In the genomic region with DNA sequence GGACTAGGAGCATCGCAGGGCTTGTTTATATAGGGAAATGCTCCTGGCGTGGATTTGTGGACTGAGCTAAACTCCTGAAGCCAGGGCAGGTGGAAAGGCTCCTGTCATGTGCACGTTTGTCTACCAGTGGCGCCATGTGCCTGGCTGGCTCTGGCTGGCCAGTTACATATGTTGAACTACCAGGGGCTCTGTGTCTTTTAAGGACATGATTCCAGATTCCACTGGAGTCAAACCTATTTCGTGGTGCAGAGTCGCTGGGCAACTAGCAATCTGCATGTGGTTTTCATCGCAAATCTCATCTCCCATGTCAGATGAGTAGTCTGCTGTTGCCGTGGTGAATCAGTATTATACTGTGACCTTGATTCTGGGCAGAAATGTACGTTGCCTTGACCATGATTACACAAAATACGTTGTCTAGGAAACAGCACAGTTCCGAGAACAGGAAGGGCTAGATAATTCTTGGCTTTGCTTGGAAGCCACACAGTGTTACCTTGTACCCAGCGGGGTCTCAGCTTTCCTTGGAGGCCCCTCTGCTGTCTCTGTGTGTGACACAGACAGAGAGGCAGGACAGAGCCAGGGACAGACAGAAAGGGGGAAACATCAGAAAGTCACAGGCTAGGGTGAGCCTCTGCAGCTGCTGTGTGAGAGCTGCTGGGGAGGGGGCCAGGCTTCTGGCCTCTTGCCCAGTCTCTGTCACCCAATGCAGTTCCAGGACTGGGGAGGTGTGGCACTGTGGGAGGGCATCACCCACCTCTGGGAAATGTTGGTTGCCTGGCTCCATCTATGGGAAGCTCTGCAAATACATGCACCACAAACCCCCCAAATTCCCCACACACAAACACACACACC, we compare ENCODE assay signal across 9 cellular contexts. TPM values are rescaled to one million over a fixed set of nuclear protein-coding genes. Genes with fewer than 3 reads are reported as not detected.
DNase-seq lines count a peak whose midpoint lies in the region; ATAC-seq and TF ChIP-seq lines count a peak whose summit lies in the region.
"Had no signal": no experiment of that assay in that cellular context is flagged by ENCODE, and none has a peak within 500 bp of the region (broad histone marks: within the 10 kb centered on the region; RNA-seq: fewer than 3 reads in every experiment).

No MANE protein-coding gene starts in this region.

- no peak overlapping the region for H3K4ac ChIP-seq in mesenchymal stem cell (ENCODE audit: low read depth in 1 of 2, low read length in 2 of 2)

- H3K4me3 ChIP-seq in mesenchymal stem cell (ENCODE audit: insufficient read depth in 1 of 2, low read depth in 1 of 2, low read length in 2 of 2) = peak overlapping the region in 1 of 2 experiments; percentile 55
- H3K4me3 ChIP-seq: uterus had no signal

- H3K9me3 Mint-ChIP-seq in CD4-positive, alpha-beta T cell = no peaks in the 10 kb centered on the region

- H3K9me3 ChIP-seq in CD4-positive, alpha-beta T cell (ENCODE audit: control insufficient read depth, low read length) = no peaks in the 10 kb centered on the region
- no peaks in the 10 kb centered on the region for H3K9me3 ChIP-seq in mesenchymal stem cell (ENCODE audit: control insufficient read depth, low read length)
- H3K9me3 ChIP-seq: uterus had no signal

- H3K14ac ChIP-seq in mesenchymal stem cell (ENCODE audit: low read length in 2 of 2) = no peak overlapping the region

- H3K9ac ChIP-seq in mesenchymal stem cell (ENCODE audit: low read length) = peak overlapping the region; percentile 90

- no peak overlapping the region for H4K8ac ChIP-seq in mesenchymal stem cell (ENCODE audit: low read length)

- CTCF ChIA-PET in CD4-positive, alpha-beta T cell (lab: Charles Lee) = no interaction called here

- H3K4me2 ChIP-seq in mesenchymal stem cell (ENCODE audit: low read length, poor library complexity, severe bottlenecking) = no peak overlapping the region

- POLR2A ChIA-PET in CD4-positive, alpha-beta T cell (lab: Charles Lee) = no interaction called here

- no peaks in the 10 kb centered on the region for H3K36me3 ChIP-seq in mesenchymal stem cell (ENCODE audit: control insufficient read depth in 1 of 2, insufficient read depth in 2 of 2, low read depth in 1 of 2, low read length in 2 of 2)
- H3K36me3 ChIP-seq: uterus had no signal

- WGBS in mesenchymal stem cell = 55% methylated on average over 12 of the region's 12 CpGs

- no peak overlapping the region for H4K91ac ChIP-seq in mesenchymal stem cell (ENCODE audit: low read length)

- H3K36me3 Mint-ChIP-seq in CD4-positive, alpha-beta T cell (ENCODE audit: low read depth) = no peaks in the 10 kb centered on the region

- H2AFZ ChIP-seq in mesenchymal stem cell (ENCODE audit: low read depth, low read length) = no peak overlapping the region

- no peak overlapping the region for H3K18ac ChIP-seq in mesenchymal stem cell (ENCODE audit: low read depth in 1 of 2, low read length in 2 of 2)

- no peak overlapping the region for H3K27ac Mint-ChIP-seq in CD4-positive, alpha-beta T cell

- intact Hi-C loops in CD4-positive, alpha-beta T cell (cut with DNase I, micrococcal nuclease) = no loop called here

- no peak for DNase-seq in CD4-positive, alpha-beta T cell
- DNase-seq in HCEC 1CT (peak; percentile 64), NCI-H774 (lab: John Stamatoyannopoulos, UW) (peak; percentile 74), brain pericyte (ENCODE audit: low read depth, low spot score) (peak; percentile 51), mesenchymal stem cell (peak; percentile 90)

- H3K23ac ChIP-seq in mesenchymal stem cell (ENCODE audit: low read length in 2 of 2) = no peak overlapping the region

- H3K79me1 ChIP-seq in mesenchymal stem cell (replicated peaks; ENCODE audit: low read length, poor library complexity, severe bottlenecking) = no peaks in the 10 kb centered on the region

- no peak overlapping the region for H2BK120ac ChIP-seq in mesenchymal stem cell (ENCODE audit: low read depth, low read length)

- no peak for TF ChIP-seq CTCF in CD4-positive, alpha-beta T cell (IDR thresholded peaks at IDR 0.05)

- peaks cover 4% of the 10 kb centered on the region for H3K4me1 ChIP-seq in mesenchymal stem cell (ENCODE audit: control insufficient read depth, insufficient read depth, low read depth, low read length)
- H3K4me1 ChIP-seq: uterus had no signal

- H2BK5ac ChIP-seq in mesenchymal stem cell (ENCODE audit: low read depth, low read length, poor library complexity, severe bottlenecking) = no peak overlapping the region

- no peak overlapping the region for H2AK5ac ChIP-seq in mesenchymal stem cell (ENCODE audit: low read length, severe bottlenecking)

- ATAC-seq in CD4-positive, alpha-beta T cell (ENCODE audit: poor library complexity) = peak; percentile 44
- ATAC-seq in GM21786 (IDR thresholded peaks at IDR 0.05; ENCODE audit: unreplicated experiment) (no peak), HG02885 (IDR thresholded peaks at IDR 0.05; ENCODE audit: poor library complexity, unreplicated experiment) (no peak), GM19463 (IDR thresholded peaks at IDR 0.05; ENCODE audit: unreplicated experiment) (no peak)

- H3K27ac ChIP-seq in CD4-positive, alpha-beta T cell (ENCODE audit: low read depth, low read length) = no peak overlapping the region
- no peak overlapping the region for H3K27ac ChIP-seq in mesenchymal stem cell (ENCODE audit: low read length, poor library complexity, severe bottlenecking)
- H3K27ac ChIP-seq: uterus had no signal

- H3K27me3 Mint-ChIP-seq in CD4-positive, alpha-beta T cell = no peaks in the 10 kb centered on the region

- no peak overlapping the region for H3K4me3 Mint-ChIP-seq in CD4-positive, alpha-beta T cell

- H3K27me3 ChIP-seq in CD4-positive, alpha-beta T cell (ENCODE audit: control insufficient read depth, insufficient read depth, low read length) = no peaks in the 10 kb centered on the region
- peaks cover 0 to 11% of the 10 kb centered on the region in 2 experiments for H3K27me3 ChIP-seq in mesenchymal stem cell (ENCODE audit: control insufficient read depth in 1 of 2, insufficient read depth in 1 of 2, low read length in 2 of 2)
- H3K27me3 ChIP-seq: uterus had no signal

- H2BK12ac ChIP-seq in mesenchymal stem cell (ENCODE audit: low read length in 2 of 2) = no peak overlapping the region

- no peaks in the 10 kb centered on the region for H3K4me1 Mint-ChIP-seq in CD4-positive, alpha-beta T cell (ENCODE audit: low read depth)

- no peak overlapping the region for H2BK15ac ChIP-seq in mesenchymal stem cell (ENCODE audit: low read depth, poor library complexity, severe bottlenecking)

RNA-seq across cellular contexts. Expression of a gene that starts 19.2 kb away (rescaled TPM):
- not detected for total RNA-seq in CD4-positive, alpha-beta T cell
- not detected for polyA plus RNA-seq in mesenchymal stem cell (2013, experiment 1 of 2)
- not detected for polyA plus RNA-seq in mesenchymal stem cell (2013, experiment 2 of 2)
- total RNA-seq: uterus had no signal

RNA-seq across cellular contexts. Expression of a gene that starts 29.4 kb away (rescaled TPM):
- total RNA-seq in CD4-positive, alpha-beta T cell = under 1 TPM; 0.08 to 0.11 TPM
- 0.48 TPM for polyA plus RNA-seq in mesenchymal stem cell (2013, experiment 1 of 2)
- polyA plus RNA-seq in mesenchymal stem cell (2013, experiment 2 of 2) = 0.44 TPM

RNA-seq across cellular contexts. Expression of a gene that starts 48.0 kb away (rescaled TPM):
- total RNA-seq in CD4-positive, alpha-beta T cell = 10 to 100 TPM; 10.5 to 11.3 TPM
- polyA plus RNA-seq in mesenchymal stem cell (2013, experiment 1 of 2) = 9.0 TPM
- 9.0 TPM for polyA plus RNA-seq in mesenchymal stem cell (2013, experiment 2 of 2)

Comparison
In these comparisons a context has a peak if more than half of its experiments do, and no peak if none do; other contexts are left out.
1. DNase-seq: peak in HCEC 1CT (single experiment), NCI-H774 (single experiment), brain pericyte (single experiment) and mesenchymal stem cell (single experiment); none in CD4-positive, alpha-beta T cell (0 of 10).